11 cellular contexts compared by ENCODE assay signal in genomic region chr13:32041429-32041828, GRCh38. TPM values are rescaled to one million over a fixed set of nuclear protein-coding genes. Genes with fewer than 3 reads are reported as not detected.
A peak's percentile ranks its signal among the peaks of the same experiment; 100 is the strongest.
DNase-seq lines count a peak whose midpoint lies in the region; ATAC-seq and TF ChIP-seq lines count a peak whose summit lies in the region.
"Had no signal": no experiment of that assay in that cellular context is flagged by ENCODE, and none has a peak within 500 bp of the region (broad histone marks: within the 10 kb centered on the region; RNA-seq: fewer than 3 reads in every experiment).

No MANE protein-coding gene starts in this region.

- H3K4me3 Mint-ChIP-seq in stimulated activated naive CD8-positive, alpha-beta T cell treated with anti-CD3 and anti-CD28 coated beads, Interleukin-15, amount 100 ng/mL, for 72 hours: no peak overlapping the region
- H3K4me3 Mint-ChIP-seq in naive thymus-derived CD8-positive, alpha-beta T cell: no peak overlapping the region
- H3K4me3 Mint-ChIP-seq: activated CD8-positive, alpha-beta T cell treated with anti-CD3 and anti-CD28 coated beads, Interleukin-2, amount 10 ng/mL, durations not matched to agents 7 days and 5 days had no signal

- no peaks in the 10 kb centered on the region for H3K27me3 Mint-ChIP-seq in stimulated activated naive CD8-positive, alpha-beta T cell treated with anti-CD3 and anti-CD28 coated beads, Interleukin-15, amount 100 ng/mL, for 72 hours
- peaks cover 0 to 11% (median 0%) of the 10 kb centered on the region in 5 donors for H3K27me3 Mint-ChIP-seq in naive thymus-derived CD8-positive, alpha-beta T cell

- peaks cover 0 to 6% of the 10 kb centered on the region in 2 donors for H3K9me3 Mint-ChIP-seq in stimulated activated naive CD8-positive, alpha-beta T cell treated with anti-CD3 and anti-CD28 coated beads, Interleukin-15, amount 100 ng/mL, for 72 hours
- H3K9me3 Mint-ChIP-seq in naive thymus-derived CD8-positive, alpha-beta T cell: peaks cover 0 to 9% (median 0%) of the 10 kb centered on the region in 9 donors

- H3K27ac Mint-ChIP-seq in stimulated activated naive CD8-positive, alpha-beta T cell treated with anti-CD3 and anti-CD28 coated beads, Interleukin-15, amount 100 ng/mL, for 72 hours: no peak overlapping the region
- H3K27ac Mint-ChIP-seq in naive thymus-derived CD8-positive, alpha-beta T cell: no peak overlapping the region
- H3K27ac Mint-ChIP-seq: activated CD8-positive, alpha-beta T cell treated with anti-CD3 and anti-CD28 coated beads, Interleukin-2, amount 10 ng/mL, durations not matched to agents 7 days and 5 days had no signal

- peaks cover 11% of the 10 kb centered on the region for H3K4me1 Mint-ChIP-seq in stimulated activated naive CD8-positive, alpha-beta T cell treated with anti-CD3 and anti-CD28 coated beads, Interleukin-15, amount 100 ng/mL, for 72 hours
- peaks cover 0 to 21% (median 12%) of the 10 kb centered on the region in 4 donors for H3K4me1 Mint-ChIP-seq in naive thymus-derived CD8-positive, alpha-beta T cell

- TF ChIP-seq CTCF in tibial artery (IDR thresholded peaks at IDR 0.05): no peak

- intact Hi-C loops in tibial artery (cut with DNase I; ENCODE audit: low total_unique reads): no loop called here

- no peak for DNase-seq in stimulated activated naive CD8-positive, alpha-beta T cell treated with anti-CD3 and anti-CD28 coated beads, Interleukin-15, Interleukin-2, amounts not matched to agents 100 U/mL and 50 U/mL, for 24 hours
- no peak for DNase-seq in stimulated activated naive CD8-positive, alpha-beta T cell treated with anti-CD3 and anti-CD28 coated beads, Interleukin-15, amount 100 ng/mL, for 72 hours
- no peak for DNase-seq in tibial artery
- DNase-seq in central memory CD4-positive, alpha-beta T cell: no peak
- no peak for DNase-seq in naive thymus-derived CD8-positive, alpha-beta T cell
- no peak for DNase-seq in activated gamma-delta T cell treated with Interleukin-2 at 50 U/mL for 16 hours
- DNase-seq: activated CD8-positive, alpha-beta T cell treated with anti-CD3 and anti-CD28 coated beads, Interleukin-2, amount 10 ng/mL, durations not matched to agents 7 days and 5 days; NCI-H345 had no signal

- H3K4me3 ChIP-seq in tibial artery: no peak overlapping the region
- H3K4me3 ChIP-seq: SJSA1 had no signal

- no peaks in the 10 kb centered on the region for H3K36me3 Mint-ChIP-seq in naive thymus-derived CD8-positive, alpha-beta T cell

- H3K27ac ChIP-seq in tibial artery: peak overlapping the region; percentile 24 to 55
- H3K27ac ChIP-seq: SJSA1 had no signal

- no peaks in the 10 kb centered on the region for H3K9me3 ChIP-seq in tibial artery
- H3K9me3 ChIP-seq: SJSA1 had no signal

- peak; percentile 57 for ATAC-seq in stimulated activated naive CD8-positive, alpha-beta T cell treated with anti-CD3 and anti-CD28 coated beads, Interleukin-15, Interleukin-2, amounts not matched to agents 100 U/mL and 50 U/mL, for 24 hours
- ATAC-seq in stimulated activated naive CD8-positive, alpha-beta T cell treated with anti-CD3 and anti-CD28 coated beads, Interleukin-15, amount 100 ng/mL, for 72 hours: no peak
- ATAC-seq in GM21825 (IDR thresholded peaks at IDR 0.05; ENCODE audit: unreplicated experiment): peak; percentile 77
- ATAC-seq in HG03354 (IDR thresholded peaks at IDR 0.05; ENCODE audit: poor library complexity, severe bottlenecking, unreplicated experiment): peak; percentile 76
- ATAC-seq in naive thymus-derived CD8-positive, alpha-beta T cell: no peak
- ATAC-seq: activated CD8-positive, alpha-beta T cell treated with anti-CD3 and anti-CD28 coated beads, Interleukin-2, amount 10 ng/mL, durations not matched to agents 7 days and 5 days had no signal

- POLR2A ChIA-PET in naive thymus-derived CD8-positive, alpha-beta T cell (lab: Charles Lee): interaction anchor here (0.6 kb wide), 2 partner anchors 402 to 1503 kb away, joined by 3 to 6 read pairs; no protein-coding TSS in a partner anchor

- H3K4me1 ChIP-seq in tibial artery: peaks cover 0 to 70% (median 19%) of the 10 kb centered on the region in 4 donors

- H3K36me3 ChIP-seq in tibial artery: peaks cover 0 to 4% (median 0%) of the 10 kb centered on the region in 3 donors
- H3K36me3 ChIP-seq: SJSA1 had no signal

- no peaks in the 10 kb centered on the region for H3K27me3 ChIP-seq in tibial artery
- H3K27me3 ChIP-seq: SJSA1 had no signal

RNA-seq across cellular contexts. Expression of gene FRY, which starts 9.9 kb away (rescaled TPM):
- 1 to 10 TPM; 1.2 to 1.4 TPM for total RNA-seq in naive thymus-derived CD8-positive, alpha-beta T cell
- polyA plus RNA-seq in naive thymus-derived CD8-positive, alpha-beta T cell: under 1 TPM; 0.08 to 0.40 (median 0.40) TPM

Comparison
In these comparisons a context has a peak if more than half of its experiments do, and no peak if none do; other contexts are left out.
1. ATAC-seq: peak in stimulated activated naive CD8-positive, alpha-beta T cell treated with anti-CD3 and anti-CD28 coated beads, Interleukin-15, Interleukin-2, amounts not matched to agents 100 U/mL and 50 U/mL, for 24 hours (single experiment), GM21825 (single experiment) and HG03354 (single experiment); none in stimulated activated naive CD8-positive, alpha-beta T cell treated with anti-CD3 and anti-CD28 coated beads, Interleukin-15, amount 100 ng/mL, for 72 hours (single experiment) and naive thymus-derived CD8-positive, alpha-beta T cell (0 of 2).